In genomic region chr1:221741364-221741970, GRCh38 we compare ENCODE assay signal across 8 cellular contexts. TPM values are rescaled to one million over a fixed set of nuclear protein-coding genes. Genes with fewer than 3 reads are reported as not detected.
DNase-seq lines count a peak whose midpoint lies in the region; ATAC-seq and TF ChIP-seq lines count a peak whose summit lies in the region.

No MANE protein-coding gene starts in this region.

- peak overlapping the region; percentile 80 to 83 (median 81) for H3K4me3 ChIP-seq in breast epithelium

- no peak for TF ChIP-seq POLR2A in breast epithelium (IDR thresholded peaks at IDR 0.05)

- peak overlapping the region; percentile 99 to 100 for H3K27ac ChIP-seq in breast epithelium
- H3K27ac ChIP-seq in substantia nigra (ENCODE audit: low read depth, low read length, poor library complexity, severe bottlenecking) = peak overlapping the region; percentile 81

- DNase-seq in AG20443 (ENCODE audit: low spot score) (peak; percentile 50), NCI-H510A treated with DMSO at 0.1 percent for 48 hours (lab: John Stamatoyannopoulos, UW) (peak; percentile 82), breast epithelium (ENCODE audit: low spot score in 2 of 2) (peak in 1 of 2 donors; percentile 39), left colon (peak; percentile 38 to 59), substantia nigra (lab: John Stamatoyannopoulos, UW) (peak in 9 of 49 donors; percentile 14 to 54 (median 33))

- H3K36me3 ChIP-seq in breast epithelium = no peaks in the 10 kb centered on the region

- H3K27me3 ChIP-seq in breast epithelium = no peaks in the 10 kb centered on the region

- ATAC-seq in left colon = peak; percentile 14
- ATAC-seq in GM18511 (IDR thresholded peaks at IDR 0.05; ENCODE audit: unreplicated experiment) = no peak
- ATAC-seq in HG03469 (IDR thresholded peaks at IDR 0.05; ENCODE audit: unreplicated experiment) = no peak

- no peaks in the 10 kb centered on the region for H3K4me1 ChIP-seq in breast epithelium

- intact Hi-C loops in breast epithelium (cut with DNase I; ENCODE audit: low total_unique reads) = no loop called here
- intact Hi-C loops in left colon (cut with DNase I, micrococcal nuclease) = no loop called here

- TF ChIP-seq CTCF in GM12872 (IDR thresholded peaks at IDR 0.05; ENCODE audit: insufficient read depth, low read depth, low read length) (0 out of 3 replicates have a peak, but pooled peaks have one; percentile 4), breast epithelium (IDR thresholded peaks at IDR 0.05) (no peak)

- no peaks in the 10 kb centered on the region for H3K9me3 ChIP-seq in breast epithelium

RNA-seq across cellular contexts. Expression of gene DUSP10, which starts 0.4 kb away (rescaled TPM):
- 10 to 100 TPM; 15.5 to 33.2 (median 28.2) TPM for total RNA-seq in breast epithelium
- 1 to 10 TPM; 3.3 to 5.2 TPM for total RNA-seq in left colon
